ENCODE assay signal across 20 cellular contexts in the genomic region with DNA sequence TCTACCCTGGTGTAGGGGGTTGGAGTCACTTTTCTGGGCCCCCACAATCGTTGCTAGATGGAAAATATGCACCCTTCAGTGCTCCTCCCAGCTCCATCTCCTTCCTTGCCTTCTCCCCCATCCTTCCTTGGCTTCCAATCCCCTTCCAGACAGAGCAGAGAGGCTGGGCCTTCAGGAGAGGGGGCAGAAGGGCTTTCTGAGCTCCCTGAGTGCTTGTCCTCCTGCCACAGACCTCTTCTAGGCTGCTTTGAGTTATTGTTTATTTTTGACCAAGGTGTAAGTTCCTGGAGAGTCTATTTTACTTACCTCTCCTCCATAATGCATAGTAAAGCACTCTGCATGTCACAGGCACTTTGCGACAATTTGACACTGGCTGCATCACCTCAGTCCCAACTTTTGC.
DNase-seq lines count a peak whose midpoint lies in the region; ATAC-seq and TF ChIP-seq lines count a peak whose summit lies in the region.
"Had no signal": no experiment of that assay in that cellular context is flagged by ENCODE, and none has a peak within 500 bp of the region (broad histone marks: within the 10 kb centered on the region; RNA-seq: fewer than 3 reads in every experiment).

No MANE protein-coding gene starts in this region.

- TF ChIP-seq CTCF in GM23338 (conservative IDR thresholded peaks at IDR 0.05; ENCODE audit: low read depth in 2 of 2), result no peak
- no peak for TF ChIP-seq CTCF in RWPE1 (conservative IDR thresholded peaks at IDR 0.05; ENCODE audit: low read depth)
- TF ChIP-seq CTCF in adrenal gland (IDR thresholded peaks at IDR 0.05), result no peak

- no peak overlapping the region for H3K4me2 ChIP-seq in GM23338

- H3K9me3 Mint-ChIP-seq in activated naive CD4-positive, alpha-beta T cell treated with anti-CD3 and anti-CD28 coated beads, Interleukin-2, amount 50 U/mL, for 24 hours, result peaks cover 2% of the 10 kb centered on the region
- no peaks in the 10 kb centered on the region for H3K9me3 Mint-ChIP-seq in GM23338
- no peaks in the 10 kb centered on the region for H3K9me3 Mint-ChIP-seq in central memory CD8-positive, alpha-beta T cell
- H3K9me3 Mint-ChIP-seq in stimulated activated effector memory CD8-positive, alpha-beta T cell treated with anti-CD3 and anti-CD28 coated beads, Interleukin-12 subunit alpha, Interleukin-12 subunit beta, amount 100 ng/mL, for 72 hours, result no peaks in the 10 kb centered on the region
- H3K9me3 Mint-ChIP-seq in activated CD8-positive, alpha-beta memory T cell treated with anti-CD3 and anti-CD28 coated beads, Interleukin-2, amount 10 ng/mL, durations not matched to agents 7 days and 5 days (ENCODE audit: low read depth), result peaks cover under 1% of the 10 kb centered on the region
- H3K9me3 Mint-ChIP-seq: endodermal cell, WTC11 had no signal

- POLR2A ChIA-PET in RWPE1 (lab: Yijun Ruan, JAX; ENCODE audit: low non-redundant PET), result no interaction called here

- H3K27me3 ChIP-seq in GM23338 (ENCODE audit: insufficient read depth) (no peaks in the 10 kb centered on the region), adrenal gland (no peaks in the 10 kb centered on the region)
- H3K27me3 ChIP-seq: transverse colon had no signal

- peak overlapping the region; percentile 60 for H3K4me3 Mint-ChIP-seq in activated naive CD4-positive, alpha-beta T cell treated with anti-CD3 and anti-CD28 coated beads, Interleukin-2, amount 50 U/mL, for 24 hours
- H3K4me3 Mint-ChIP-seq in GM23338, result no peak overlapping the region
- H3K4me3 Mint-ChIP-seq in central memory CD8-positive, alpha-beta T cell, result peak overlapping the region; percentile 2
- H3K4me3 Mint-ChIP-seq in stimulated activated effector memory CD8-positive, alpha-beta T cell treated with anti-CD3 and anti-CD28 coated beads, Interleukin-12 subunit alpha, Interleukin-12 subunit beta, amount 100 ng/mL, for 72 hours, result peak overlapping the region; percentile 69
- H3K4me3 Mint-ChIP-seq in activated CD8-positive, alpha-beta memory T cell treated with anti-CD3 and anti-CD28 coated beads, Interleukin-2, amount 10 ng/mL, durations not matched to agents 7 days and 5 days, result no peak overlapping the region
- H3K4me3 Mint-ChIP-seq: endodermal cell, WTC11 had no signal

- no peaks in the 10 kb centered on the region for H3K9me3 ChIP-seq in adrenal gland (replicated peaks in 1 of 3)
- H3K9me3 ChIP-seq: transverse colon had no signal

- CTCF ChIA-PET in RWPE1 (lab: Yijun Ruan, JAX), result interaction anchor here (0.5 to 1.0 kb wide), 2 partner anchors 11 to 1022 kb away, joined by 3 to 4 read pairs; no protein-coding TSS in a partner anchor
- CTCF ChIA-PET in activated CD8-positive, alpha-beta memory T cell treated with anti-CD3 and anti-CD28 coated beads, Interleukin-2, amount 10 ng/mL, durations not matched to agents 7 days and 5 days (lab: Charles Lee), result no interaction called here

- no peak overlapping the region for H3K27ac ChIP-seq in GM23338 (ENCODE audit: low read depth)
- no peak overlapping the region for H3K27ac ChIP-seq in RWPE1
- H3K27ac ChIP-seq in adrenal gland, result no peak overlapping the region
- H3K27ac ChIP-seq: GM23248, transverse colon had no signal

- 50 to 71% (median 66%) methylated on average over 2 of the region's 2 CpGs for WGBS in adrenal gland, 4 donors

- no peaks in the 10 kb centered on the region for H3K79me2 ChIP-seq in GM23338 (replicated peaks; ENCODE audit: insufficient read depth)

- no peaks in the 10 kb centered on the region for H3K27me3 Mint-ChIP-seq in activated naive CD4-positive, alpha-beta T cell treated with anti-CD3 and anti-CD28 coated beads, Interleukin-2, amount 50 U/mL, for 24 hours
- peaks cover 6% of the 10 kb centered on the region for H3K27me3 Mint-ChIP-seq in GM23338 (ENCODE audit: insufficient read depth, low read depth, poor library complexity)
- H3K27me3 Mint-ChIP-seq in central memory CD8-positive, alpha-beta T cell, result peaks cover 20% of the 10 kb centered on the region
- H3K27me3 Mint-ChIP-seq in activated CD8-positive, alpha-beta memory T cell treated with anti-CD3 and anti-CD28 coated beads, Interleukin-2, amount 10 ng/mL, durations not matched to agents 7 days and 5 days, result peaks cover 9% of the 10 kb centered on the region

- peak overlapping the region; percentile 94 for H3K27ac Mint-ChIP-seq in activated naive CD4-positive, alpha-beta T cell treated with anti-CD3 and anti-CD28 coated beads, Interleukin-2, amount 50 U/mL, for 24 hours
- no peak overlapping the region for H3K27ac Mint-ChIP-seq in GM23338
- H3K27ac Mint-ChIP-seq in central memory CD8-positive, alpha-beta T cell (ENCODE audit: low read depth), result peak overlapping the region; percentile 75
- peak overlapping the region; percentile 91 for H3K27ac Mint-ChIP-seq in stimulated activated effector memory CD8-positive, alpha-beta T cell treated with anti-CD3 and anti-CD28 coated beads, Interleukin-12 subunit alpha, Interleukin-12 subunit beta, amount 100 ng/mL, for 72 hours
- no peak overlapping the region for H3K27ac Mint-ChIP-seq in activated CD8-positive, alpha-beta memory T cell treated with anti-CD3 and anti-CD28 coated beads, Interleukin-2, amount 10 ng/mL, durations not matched to agents 7 days and 5 days
- H3K27ac Mint-ChIP-seq: endodermal cell, WTC11 had no signal

- no peak for DNase-seq in activated naive CD4-positive, alpha-beta T cell treated with anti-CD3 and anti-CD28 coated beads, Interleukin-2, amount 50 U/mL, for 16 hours
- DNase-seq in GM23338 (ENCODE audit: low spot score), result no peak
- DNase-seq in central memory CD8-positive, alpha-beta T cell (ENCODE audit: low spot score in 2 of 2), result no peak
- DNase-seq in stimulated activated effector memory CD8-positive, alpha-beta T cell treated with anti-CD3 and anti-CD28 coated beads, Interleukin-12 subunit alpha, Interleukin-12 subunit beta, amount 100 ng/mL, for 72 hours (ENCODE audit: low spot score in 2 of 2), result no peak
- DNase-seq in RWPE1 (ENCODE audit: low spot score), result no peak
- no peak for DNase-seq in activated CD8-positive, alpha-beta memory T cell treated with anti-CD3 and anti-CD28 coated beads, Interleukin-2, amount 10 ng/mL, durations not matched to agents 7 days and 5 days
- no peak for DNase-seq in adrenal gland
- DNase-seq: activated gamma-delta T cell treated with Interleukin-2 at 50 U/mL for 16 hours, endodermal cell, glutamatergic neuron, GM23248, left colon, midbrain, NCI-H1092, NCI-H2029 treated with DMSO at 0.1 percent for 48 hours, NCI-H510A treated with DMSO at 0.1 percent for 48 hours, nucleus accumbens, transverse colon had no signal

- no peaks in the 10 kb centered on the region for H3K36me3 Mint-ChIP-seq in activated naive CD4-positive, alpha-beta T cell treated with anti-CD3 and anti-CD28 coated beads, Interleukin-2, amount 50 U/mL, for 24 hours
- H3K36me3 Mint-ChIP-seq in GM23338 (ENCODE audit: low read depth), result no peaks in the 10 kb centered on the region
- peaks cover 2% of the 10 kb centered on the region for H3K36me3 Mint-ChIP-seq in central memory CD8-positive, alpha-beta T cell (ENCODE audit: insufficient read depth)
- peaks cover 5% of the 10 kb centered on the region for H3K36me3 Mint-ChIP-seq in stimulated activated effector memory CD8-positive, alpha-beta T cell treated with anti-CD3 and anti-CD28 coated beads, Interleukin-12 subunit alpha, Interleukin-12 subunit beta, amount 100 ng/mL, for 72 hours
- H3K36me3 Mint-ChIP-seq in activated CD8-positive, alpha-beta memory T cell treated with anti-CD3 and anti-CD28 coated beads, Interleukin-2, amount 10 ng/mL, durations not matched to agents 7 days and 5 days, result no peaks in the 10 kb centered on the region
- H3K36me3 Mint-ChIP-seq: WTC11 had no signal

- intact Hi-C loops in adrenal gland (cut with DNase I), result no loop called here

- H2AFZ ChIP-seq in GM23338, result peak overlapping the region; percentile 0; the same call in 1 of the 2 replicates
- H2AFZ ChIP-seq: GM23248 had no signal

- H3K36me3 ChIP-seq in GM23338 (ENCODE audit: insufficient read depth) (no peaks in the 10 kb centered on the region), adrenal gland (replicated peaks in 1 of 2) (no peaks in the 10 kb centered on the region)
- H3K36me3 ChIP-seq: transverse colon had no signal

- peaks cover 59% of the 10 kb centered on the region for H3K4me1 Mint-ChIP-seq in activated naive CD4-positive, alpha-beta T cell treated with anti-CD3 and anti-CD28 coated beads, Interleukin-2, amount 50 U/mL, for 24 hours
- H3K4me1 Mint-ChIP-seq in GM23338, result peaks cover 8% of the 10 kb centered on the region; the same call in 2 of the 3 replicates
- peaks cover 14% of the 10 kb centered on the region for H3K4me1 Mint-ChIP-seq in central memory CD8-positive, alpha-beta T cell
- H3K4me1 Mint-ChIP-seq in stimulated activated effector memory CD8-positive, alpha-beta T cell treated with anti-CD3 and anti-CD28 coated beads, Interleukin-12 subunit alpha, Interleukin-12 subunit beta, amount 100 ng/mL, for 72 hours, result peaks cover 32% of the 10 kb centered on the region
- peaks cover 25% of the 10 kb centered on the region for H3K4me1 Mint-ChIP-seq in activated CD8-positive, alpha-beta memory T cell treated with anti-CD3 and anti-CD28 coated beads, Interleukin-2, amount 10 ng/mL, durations not matched to agents 7 days and 5 days

- H3K9me2 ChIP-seq in GM23338 (ENCODE audit: insufficient read depth), result peaks cover 3% of the 10 kb centered on the region; the same call in 1 of the 2 replicates

- H3K4me3 ChIP-seq in GM23338 (no peak overlapping the region), adrenal gland (no peak overlapping the region)
- H3K4me3 ChIP-seq: GM23248, transverse colon had no signal

- no peaks in the 10 kb centered on the region for H4K20me1 ChIP-seq in GM23338 (replicated peaks; ENCODE audit: insufficient read depth)

- no peaks in the 10 kb centered on the region for H3F3A ChIP-seq in GM23338 (replicated peaks; ENCODE audit: low read depth)

- ATAC-seq in GM23338, result no peak
- no peak for ATAC-seq in central memory CD8-positive, alpha-beta T cell (replicated peaks; ENCODE audit: extremely low read depth, poor library complexity, severe bottlenecking)
- no peak for ATAC-seq in stimulated activated effector memory CD8-positive, alpha-beta T cell treated with anti-CD3 and anti-CD28 coated beads, Interleukin-12 subunit alpha, Interleukin-12 subunit beta, amount 100 ng/mL, for 72 hours
- ATAC-seq in activated CD8-positive, alpha-beta memory T cell treated with anti-CD3 and anti-CD28 coated beads, Interleukin-2, amount 10 ng/mL, durations not matched to agents 7 days and 5 days, result no peak
- ATAC-seq: left colon, WTC11 had no signal

- no peak for TF ChIP-seq POLR2A in adrenal gland (IDR thresholded peaks at IDR 0.05)

- H3K4me1 ChIP-seq in GM23338 (ENCODE audit: insufficient read depth) (peaks cover 4% of the 10 kb centered on the region; the same call in 1 of the 2 replicates), adrenal gland (replicated peaks in 1 of 2) (no peaks in the 10 kb centered on the region)
- H3K4me1 ChIP-seq: transverse colon had no signal

TF ChIP-seq in GM23338, 12 proteins besides CTCF, POLR2A, EP300 and RAD21 (continues in another document):
- no peak for TF ChIP-seq STAT1 (IDR thresholded peaks at IDR 0.05; ENCODE audit: unreplicated experiment)
- TF ChIP-seq EZH2 (IDR thresholded peaks at IDR 0.05; ENCODE audit: low read depth, unreplicated experiment), result no peak

Comparison
In these comparisons a context has a peak if more than half of its experiments do, and no peak if none do; other contexts are left out.
1. H3K27ac Mint-ChIP-seq: peak in activated naive CD4-positive, alpha-beta T cell treated with anti-CD3 and anti-CD28 coated beads, Interleukin-2, amount 50 U/mL, for 24 hours (single experiment), central memory CD8-positive, alpha-beta T cell (single experiment) and stimulated activated effector memory CD8-positive, alpha-beta T cell treated with anti-CD3 and anti-CD28 coated beads, Interleukin-12 subunit alpha, Interleukin-12 subunit beta, amount 100 ng/mL, for 72 hours (single experiment); none in GM23338 (single experiment) and activated CD8-positive, alpha-beta memory T cell treated with anti-CD3 and anti-CD28 coated beads, Interleukin-2, amount 10 ng/mL, durations not matched to agents 7 days and 5 days (single experiment).
2. H3K4me3 Mint-ChIP-seq: peak in activated naive CD4-positive, alpha-beta T cell treated with anti-CD3 and anti-CD28 coated beads, Interleukin-2, amount 50 U/mL, for 24 hours (single experiment), central memory CD8-positive, alpha-beta T cell (single experiment) and stimulated activated effector memory CD8-positive, alpha-beta T cell treated with anti-CD3 and anti-CD28 coated beads, Interleukin-12 subunit alpha, Interleukin-12 subunit beta, amount 100 ng/mL, for 72 hours (single experiment); none in GM23338 (single experiment) and activated CD8-positive, alpha-beta memory T cell treated with anti-CD3 and anti-CD28 coated beads, Interleukin-2, amount 10 ng/mL, durations not matched to agents 7 days and 5 days (single experiment).